In the genomic region with DNA sequence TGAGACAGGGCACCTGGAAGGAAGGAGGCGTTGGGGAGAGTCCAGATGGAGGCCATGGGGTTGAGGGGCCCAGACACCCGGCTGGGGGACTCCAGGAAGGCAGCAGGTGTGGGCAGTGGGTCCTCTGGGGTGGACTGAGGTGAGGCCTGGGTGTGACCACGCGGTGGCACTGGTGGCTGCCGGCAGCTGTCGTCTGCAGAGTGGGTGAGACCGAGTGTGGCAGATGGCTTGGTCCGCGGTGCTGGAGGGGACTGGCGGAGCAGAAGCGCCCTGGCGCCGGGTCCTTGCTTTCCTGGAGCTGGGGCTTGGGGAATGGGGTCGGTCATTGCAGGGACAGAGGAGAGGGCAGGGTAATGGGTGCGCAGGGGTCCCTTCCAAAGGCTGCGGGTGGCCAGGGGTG, we compare ENCODE assay signal across 9 cellular contexts. TPM values are rescaled to one million over a fixed set of nuclear protein-coding genes. Genes with fewer than 3 reads are reported as not detected.
A peak's percentile ranks its signal among the peaks of the same experiment; 100 is the strongest.
DNase-seq lines count a peak whose midpoint lies in the region; ATAC-seq, FAIRE-seq and TF ChIP-seq lines count a peak whose summit lies in the region.
"Had no signal": no experiment of that assay in that cellular context is flagged by ENCODE, and none has a peak within 500 bp of the region (broad histone marks: within the 10 kb centered on the region; RNA-seq: fewer than 3 reads in every experiment).

No MANE protein-coding gene starts in this region.

- no peak overlapping the region for H3K4me3 ChIP-seq in GM12864 (ENCODE audit: low read depth, low read length)
- no peak overlapping the region for H3K4me3 ChIP-seq in astrocyte (ENCODE audit: insufficient read depth, low read depth, low read length)
- H3K4me3 ChIP-seq in mucosa of rectum (ENCODE audit: low read length in 2 of 2) = peak overlapping the region; percentile 41 to 50

- DNase-seq in GM12864 (ENCODE audit: low read depth) = no peak
- no peak for DNase-seq in astrocyte (ENCODE audit: low read depth)
- DNase-seq in activated CD8-positive, alpha-beta memory T cell treated with anti-CD3 and anti-CD28 coated beads, Interleukin-2, amount 50 U/mL, for 48 hours = no peak
- DNase-seq in KBM-7 = no peak
- DNase-seq in effector CD8-positive, alpha-beta T cell (lab: John Stamatoyannopoulos, UW) = no peak

- peak overlapping the region; percentile 94 for H3K27ac Mint-ChIP-seq in astrocyte (ENCODE audit: unreplicated experiment)

- no peak overlapping the region for H3K27ac ChIP-seq in astrocyte (ENCODE audit: low read depth, low read length)
- H3K27ac ChIP-seq in mucosa of rectum (ENCODE audit: low read depth in 2 of 2, low read length in 2 of 2) = no peak overlapping the region

- H3K4me1 ChIP-seq in astrocyte (ENCODE audit: insufficient read depth, low read length) (peaks cover 5% of the 10 kb centered on the region), mucosa of rectum (ENCODE audit: control insufficient read depth in 2 of 2, insufficient read depth in 2 of 2, low read length in 2 of 2) (peaks cover 10 to 12% of the 10 kb centered on the region in 2 donors)

- peak overlapping the region; percentile 82 for H3K4me2 ChIP-seq in astrocyte (ENCODE audit: low read length)

- H3K9me3 Mint-ChIP-seq in astrocyte (ENCODE audit: unreplicated experiment) = no peaks in the 10 kb centered on the region

- H3K4me1 Mint-ChIP-seq in astrocyte (ENCODE audit: low read depth, unreplicated experiment) = peaks cover 15% of the 10 kb centered on the region

- in situ Hi-C loops in KBM-7 (cut with MboI; ENCODE audit: low pct_unique_long_range_greater_than_20kb, low sequenced_read_pairs) = no loop called here

- H3K79me2 ChIP-seq in astrocyte (ENCODE audit: insufficient read depth, low read length) = peaks cover 9% of the 10 kb centered on the region

- ATAC-seq in HG03571 (IDR thresholded peaks at IDR 0.05; ENCODE audit: unreplicated experiment) (peak; percentile 10), GM21737 (IDR thresholded peaks at IDR 0.05; ENCODE audit: unreplicated experiment) (no peak)

- peaks cover 84% of the 10 kb centered on the region for H4K20me1 ChIP-seq in astrocyte (ENCODE audit: insufficient read depth, low read length)

- no peak overlapping the region for H2AFZ ChIP-seq in astrocyte (ENCODE audit: low read depth, low read length)

- no peaks in the 10 kb centered on the region for H3K27me3 Mint-ChIP-seq in astrocyte (ENCODE audit: low read depth, unreplicated experiment)

- H3K36me3 ChIP-seq in astrocyte (ENCODE audit: insufficient read depth, low read length) = no peaks in the 10 kb centered on the region
- H3K36me3 ChIP-seq in mucosa of rectum (ENCODE audit: control insufficient read depth in 2 of 2, insufficient read depth in 2 of 2, low read length in 2 of 2) = no peaks in the 10 kb centered on the region

- FAIRE-seq in astrocyte (lab: Jason Lieb, UNC) = no peak

- H3K9ac ChIP-seq in astrocyte (ENCODE audit: low read length) (peak overlapping the region; percentile 48), mucosa of rectum (ENCODE audit: low read depth in 1 of 2, low read length in 2 of 2) (peak overlapping the region in 1 of 2 donors; percentile 54)

- peak; percentile 35 for TF ChIP-seq CTCF in GM12864 (IDR thresholded peaks at IDR 0.05; ENCODE audit: low read depth, low read length, missing control alignments)
- TF ChIP-seq CTCF in astrocyte (IDR thresholded peaks at IDR 0.05; ENCODE audit: insufficient read depth, low read depth, low read length) = no peak

- no peaks in the 10 kb centered on the region for H3K27me3 ChIP-seq in astrocyte (ENCODE audit: insufficient read depth, low read length)
- peaks cover 0 to 8% of the 10 kb centered on the region in 2 donors for H3K27me3 ChIP-seq in mucosa of rectum (ENCODE audit: control insufficient read depth in 2 of 2, insufficient read depth in 2 of 2, low read length in 2 of 2)

- H3K36me3 Mint-ChIP-seq in astrocyte (ENCODE audit: low read depth, unreplicated experiment) = peaks cover 4% of the 10 kb centered on the region

- H3K4me3 Mint-ChIP-seq in astrocyte (ENCODE audit: unreplicated experiment) = peak overlapping the region; percentile 75

- no peaks in the 10 kb centered on the region for H3K9me3 ChIP-seq in astrocyte (ENCODE audit: insufficient read depth, low read depth, low read length)
- H3K9me3 ChIP-seq in mucosa of rectum (ENCODE audit: control insufficient read depth in 2 of 2, low read length in 2 of 2) = no peaks in the 10 kb centered on the region

RNA-seq across cellular contexts. Expression of a gene that starts 12.5 kb away (rescaled TPM):
- 589 and 603 TPM in 2 replicates for total RNA-seq in astrocyte

RNA-seq across cellular contexts. Expression of a gene that starts 19.1 kb away (rescaled TPM):
- 1,830 and 1,896 TPM in 2 replicates for total RNA-seq in astrocyte

RNA-seq across cellular contexts. Expression of a gene that starts 32.5 kb away (rescaled TPM):
- total RNA-seq in astrocyte = 149 and 169 TPM in 2 replicates

RNA-seq across cellular contexts. Expression of a gene that starts 41.7 kb away (rescaled TPM):
- 0.18 and 0.38 TPM in 2 replicates for total RNA-seq in astrocyte
- total RNA-seq: endothelial cell of umbilical vein had no signal

RNA-seq across cellular contexts. Expression of a gene that starts 50.5 kb away (rescaled TPM):
- 0.20 TPM in 1 of 2 replicates, not detected in the other for total RNA-seq in astrocyte
- total RNA-seq: endothelial cell of umbilical vein had no signal

Comparison
In these comparisons a context has a peak if more than half of its experiments do, and no peak if none do; other contexts are left out.
1. H3K4me3 ChIP-seq: peak in mucosa of rectum (2 of 2); none in GM12864 (single experiment) and astrocyte (single experiment).